9 cellular contexts compared by ENCODE assay signal in the genomic region with DNA sequence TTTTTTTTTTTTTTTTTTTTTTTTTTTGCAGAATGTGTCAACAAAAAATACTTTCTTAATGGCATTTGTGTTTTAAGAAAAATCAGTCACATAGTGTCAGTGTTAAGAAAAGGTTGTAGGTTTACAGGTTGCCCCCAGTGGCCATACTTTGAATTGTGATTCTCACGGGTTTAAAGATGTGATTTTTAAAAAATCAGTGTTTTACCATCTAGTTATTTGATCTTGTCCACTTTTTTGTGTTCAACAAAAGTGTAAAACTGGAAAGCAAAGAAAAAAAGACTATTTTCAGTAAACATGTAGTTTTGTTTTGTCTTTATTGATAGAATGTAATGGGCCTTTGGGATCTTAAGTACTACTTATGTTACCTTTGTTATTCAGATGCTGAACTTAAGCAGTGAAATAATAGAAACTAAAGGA. TPM values are rescaled to one million over a fixed set of nuclear protein-coding genes. Genes with fewer than 3 reads are reported as not detected.
DNase-seq lines count a peak whose midpoint lies in the region; ATAC-seq and TF ChIP-seq lines count a peak whose summit lies in the region.
"Had no signal": no experiment of that assay in that cellular context is flagged by ENCODE, and none has a peak within 500 bp of the region (broad histone marks: within the 10 kb centered on the region; RNA-seq: fewer than 3 reads in every experiment).

No MANE protein-coding gene starts in this region.

- no peak overlapping the region for H3K27ac ChIP-seq in 22Rv1
- no peak overlapping the region for H3K27ac ChIP-seq in ascending aorta
- H3K27ac ChIP-seq in ovary, result no peak overlapping the region
- H3K27ac ChIP-seq in sigmoid colon, result no peak overlapping the region
- H3K27ac ChIP-seq: HL-60 had no signal

- H3K4me1 ChIP-seq in ascending aorta (no peaks in the 10 kb centered on the region), ovary (ENCODE audit: insufficient read depth) (no peaks in the 10 kb centered on the region), sigmoid colon (no peaks in the 10 kb centered on the region)

- ATAC-seq in GM21528 (IDR thresholded peaks at IDR 0.05; ENCODE audit: low FRiP score, unreplicated experiment), result no peak

- no peak overlapping the region for H3K4me3 ChIP-seq in ascending aorta
- H3K4me3 ChIP-seq in ovary, result no peak overlapping the region
- no peak overlapping the region for H3K4me3 ChIP-seq in sigmoid colon

- TF ChIP-seq CTCF in 22Rv1 (IDR thresholded peaks at IDR 0.05) (peak; percentile 68), ascending aorta (IDR thresholded peaks at IDR 0.05) (peak in 2 of 3 experiments; percentile 34 to 42), ovary (IDR thresholded peaks at IDR 0.05) (peak in 1 of 3 donors; percentile 17), sigmoid colon (IDR thresholded peaks at IDR 0.05) (peak in 1 of 4 experiments; percentile 43)

- H3K9me3 ChIP-seq in ascending aorta (no peaks in the 10 kb centered on the region), ovary (no peaks in the 10 kb centered on the region), sigmoid colon (no peaks in the 10 kb centered on the region)

- WGBS in ovary, 3 donors, result 34 to 54% (median 48%) methylated on average over 1 of the region's 1 CpG
- WGBS in sigmoid colon, 2 donors, result 19 to 38% methylated on average over 1 of the region's 1 CpG

- peak; percentile 11 for DNase-seq in DMS53 treated with DMSO at 0.1 percent for 48 hours (lab: John Stamatoyannopoulos, UW; ENCODE audit: unreplicated experiment)
- DNase-seq in KG1 (lab: John Stamatoyannopoulos, UW), result peak; percentile 8
- no peak for DNase-seq in ascending aorta (ENCODE audit: low spot score in 2 of 2)
- peak; percentile 49 for DNase-seq in left kidney (ENCODE audit: low read depth, low spot score)
- no peak for DNase-seq in ovary
- DNase-seq in sigmoid colon, result no peak

- H3K36me3 ChIP-seq in ascending aorta (peaks cover 12 to 36% of the 10 kb centered on the region in 2 donors), ovary (no peaks in the 10 kb centered on the region), sigmoid colon (peaks cover 0 to 34% (median 4%) of the 10 kb centered on the region in 4 donors)

- TF ChIP-seq EP300 in ovary (IDR thresholded peaks at IDR 0.05) (no peak), sigmoid colon (IDR thresholded peaks at IDR 0.05) (no peak)

- TF ChIP-seq POLR2A in ovary (IDR thresholded peaks at IDR 0.05), result no peak
- TF ChIP-seq POLR2A in sigmoid colon (IDR thresholded peaks at IDR 0.05), result no peak

- H3K27me3 ChIP-seq in ascending aorta (no peaks in the 10 kb centered on the region), ovary (no peaks in the 10 kb centered on the region), sigmoid colon (no peaks in the 10 kb centered on the region)

- intact Hi-C loops in ascending aorta (cut with DNase I), result no loop called here
- intact Hi-C loops in ovary (cut with DNase I), result no loop called here
- intact Hi-C loops in sigmoid colon (cut with DNase I), result no loop called here

RNA-seq across cellular contexts. Expression of gene SUV39H2, which starts 25.7 kb away (rescaled TPM):
- total RNA-seq in ascending aorta (not detected), ovary (10 to 100 TPM in 3 of 7 donors, 1 to 10 TPM in 4; 3.7 to 16.4 (median 9.0) TPM), sigmoid colon (1 to 10 TPM; 3.9 to 6.4 (median 5.3) TPM)
- polyA plus RNA-seq in ovary (1 to 10 TPM; 3.0 to 5.0 TPM), sigmoid colon (1 to 10 TPM; 4.2 to 6.0 (median 4.6) TPM)

RNA-seq across cellular contexts. Expression of gene DCLRE1C, which starts 49.6 kb away (rescaled TPM):
- total RNA-seq in ascending aorta, result 8.6 TPM
- total RNA-seq in ovary, result 10 to 100 TPM in 3 of 7 donors, 1 to 10 TPM in 4; 6.3 to 12.9 (median 8.8) TPM
- polyA plus RNA-seq in ovary, result 10 to 100 TPM in 1 of 2 donors, 1 to 10 TPM in 1; 5.0 to 11.8 TPM
- 10 to 100 TPM in 2 of 4 donors, 1 to 10 TPM in 2; 9.7 to 17.5 (median 10.0) TPM for total RNA-seq in sigmoid colon
- polyA plus RNA-seq in sigmoid colon, result 1 to 10 TPM; 5.4 to 9.9 (median 5.5) TPM

RNA-seq across cellular contexts. Expression of gene MEIG1, which starts 54.9 kb away (rescaled TPM):
- total RNA-seq in ascending aorta, result not detected
- under 1 TPM in 1 of 7 donors, not detected in 6; 0.69 TPM for total RNA-seq in ovary
- polyA plus RNA-seq in ovary, result under 1 TPM in 1 of 2 donors, not detected in 1; 0.67 TPM
- total RNA-seq in sigmoid colon, result 1 to 10 TPM in 1 of 4 donors, not detected in 3; 1.3 TPM
- not detected for polyA plus RNA-seq in sigmoid colon

Comparison
In these comparisons a context has a peak if more than half of its experiments do, and no peak if none do; other contexts are left out.
1. DNase-seq: peak in DMS53 treated with DMSO at 0.1 percent for 48 hours (single experiment), KG1 (single experiment) and left kidney (single experiment); none in ascending aorta (0 of 2), ovary (0 of 5) and sigmoid colon (single experiment).